In genomic region chr22:45818130-45819085, GRCh38 we compare ENCODE assay signal across 12 cellular contexts.
DNase-seq lines count a peak whose midpoint lies in the region; ATAC-seq, FAIRE-seq and TF ChIP-seq lines count a peak whose summit lies in the region.
"Had no signal": no experiment of that assay in that cellular context is flagged by ENCODE, and none has a peak within 500 bp of the region (broad histone marks: within the 10 kb centered on the region; RNA-seq: fewer than 3 reads in every experiment).

No MANE protein-coding gene starts in this region.

- DNase-seq in frontal cortex (ENCODE audit: low spot score in 2 of 2) (peak; percentile 11 to 22), mesendoderm (peak; percentile 23), testis (peak; percentile 76), Kasumi-1 (lab: John Stamatoyannopoulos, UW) (no peak), germinal center (ENCODE audit: low spot score) (no peak)
- DNase-seq: activated T-cell treated with anti-CD3 and anti-CD28 coated beads, Interleukin-2, amount 50 U/mL, for 4 hours; Calu3; cortex of kidney; NCI-H2029 treated with DMSO at 0.1 percent for 48 hours had no signal

- no peak overlapping the region for H2BK5ac ChIP-seq in mesendoderm (ENCODE audit: low read length)

- no peaks in the 10 kb centered on the region for H3K27me3 ChIP-seq in mesendoderm (ENCODE audit: insufficient read depth, low read length, poor library complexity)
- H3K27me3 ChIP-seq in testis = no peaks in the 10 kb centered on the region

- H2BK120ac ChIP-seq in mesendoderm (ENCODE audit: low read depth, low read length) = no peak overlapping the region

- no peak overlapping the region for H3K56ac ChIP-seq in mesendoderm (ENCODE audit: low read length)

- no peak overlapping the region for H4K5ac ChIP-seq in mesendoderm (ENCODE audit: low read length)

- H3K79me1 ChIP-seq in mesendoderm (ENCODE audit: low read length) = no peaks in the 10 kb centered on the region

- no CpG with 5 or more reads among the region's 18 CpGs for WGBS in mesendoderm (ENCODE audit: extremely low coverage, insufficient coverage, low lambda C conversion rate)
- 39 to 79% methylated on average over 18 of the region's 18 CpGs for WGBS in testis, 2 donors

- H3K36me3 ChIP-seq in mesendoderm (ENCODE audit: control insufficient read depth, insufficient read depth, low read length) (no peaks in the 10 kb centered on the region), testis (ENCODE audit: low read depth, missing control alignments) (no peaks in the 10 kb centered on the region)

- no peak for TF ChIP-seq POLR2A in testis (IDR thresholded peaks at IDR 0.05)

- H3K9ac ChIP-seq in mesendoderm (ENCODE audit: low read length) = no peak overlapping the region

- TF ChIP-seq CTCF in VCaP (conservative IDR thresholded peaks at IDR 0.05) (no peak), testis (IDR thresholded peaks at IDR 0.05) (no peak)

- no peak overlapping the region for H4K8ac ChIP-seq in mesendoderm (ENCODE audit: low read depth, low read length)

- H2BK15ac ChIP-seq in mesendoderm (replicated peaks; ENCODE audit: low read depth) = no peak overlapping the region

- FAIRE-seq in frontal cortex (lab: Jason Lieb, UNC) = no peak
- FAIRE-seq: GM12892 had no signal

- H3K4me3 ChIP-seq in mesendoderm (ENCODE audit: low read length) (no peak overlapping the region), testis (no peak overlapping the region)

- intact Hi-C loops in testis (cut with DNase I; ENCODE audit: low total_unique reads) = no loop called here

- peak overlapping the region; percentile 29; the same call in 1 of the 2 replicates for H3K27ac ChIP-seq in VCaP
- no peak overlapping the region for H3K27ac ChIP-seq in mesendoderm (ENCODE audit: low read depth, low read length)
- peak overlapping the region in 1 of 2 donors; percentile 22 for H3K27ac ChIP-seq in testis

- no peak overlapping the region for H3K4ac ChIP-seq in mesendoderm (ENCODE audit: low read depth, low read length)

- H3K9me3 ChIP-seq in testis = no peaks in the 10 kb centered on the region

- H3K4me1 ChIP-seq in mesendoderm (ENCODE audit: control insufficient read depth, low read depth, low read length) = no peaks in the 10 kb centered on the region
- H3K4me1 ChIP-seq in testis = peaks cover 12% of the 10 kb centered on the region

- H3K23ac ChIP-seq in mesendoderm (ENCODE audit: low read length) = no peak overlapping the region

- H2AK5ac ChIP-seq in mesendoderm (ENCODE audit: low read length) = no peak overlapping the region

- H3K4me2 ChIP-seq in mesendoderm (ENCODE audit: low read length) = no peak overlapping the region

- no peak overlapping the region for H3K18ac ChIP-seq in mesendoderm (ENCODE audit: low read length)

- H3K79me2 ChIP-seq in mesendoderm (ENCODE audit: control insufficient read depth, insufficient read depth, low read length) = no peaks in the 10 kb centered on the region

- no peak for ATAC-seq in HG03342 (IDR thresholded peaks at IDR 0.05; ENCODE audit: unreplicated experiment)
- ATAC-seq: activated T-cell treated with anti-CD3 and anti-CD28 coated beads, Interleukin-2, amount 50 U/mL, for 4 hours had no signal

Comparison
In these comparisons a context has a peak if more than half of its experiments do, and no peak if none do; other contexts are left out.
1. DNase-seq: peak in frontal cortex (2 of 2), mesendoderm (single experiment) and testis (single experiment); none in Kasumi-1 (0 of 2) and germinal center (single experiment).